In genomic region chr12:88784166-88784565, GRCh38 we compare ENCODE assay signal across 16 cellular contexts.
"Had no signal": no experiment of that assay in that cellular context is flagged by ENCODE, and none has a peak within 500 bp of the region (broad histone marks: within the 10 kb centered on the region; RNA-seq: fewer than 3 reads in every experiment).

No MANE protein-coding gene starts in this region.

- H3K4me3 Mint-ChIP-seq: endodermal cell; naive B cell; stimulated activated naive B cell treated with anti-CD40 and anti-IgM and Interleukin-4, amounts not matched to agents 10 μg/mL and 1 μg/mL and 100 μg/mL, for 72 hours had no signal

- H3K27ac Mint-ChIP-seq: endodermal cell; naive B cell; stimulated activated naive B cell treated with anti-CD40 and anti-IgM and Interleukin-4, amounts not matched to agents 10 μg/mL and 1 μg/mL and 100 μg/mL, for 72 hours had no signal

- H2AFZ ChIP-seq: parathyroid adenoma had no signal

- H3K9ac ChIP-seq: parathyroid adenoma had no signal

- H3K4me1 Mint-ChIP-seq: naive B cell; stimulated activated naive B cell treated with anti-CD40 and anti-IgM and Interleukin-4, amounts not matched to agents 10 μg/mL and 1 μg/mL and 100 μg/mL, for 72 hours had no signal

- ATAC-seq: lower lobe of right lung; stimulated activated naive B cell treated with anti-CD40 and anti-IgM and Interleukin-4, amounts not matched to agents 10 μg/mL and 1 μg/mL and 100 μg/mL, for 72 hours had no signal

- H3K79me2 ChIP-seq: parathyroid adenoma had no signal

- DNase-seq: activated CD4-positive, CD25-positive, alpha-beta regulatory T cell; activated naive CD4-positive, alpha-beta T cell treated with anti-CD3 and anti-CD28 coated beads, Interleukin-2, amount 50 U/mL, for 16 hours; adrenal gland; dorsolateral prefrontal cortex; endodermal cell; hippocampal formation; lower lobe of right lung; naive B cell; retina; stimulated activated CD4-positive, alpha-beta T cell treated with anti-CD3 and anti-CD28 coated beads, Interleukin-15, amount 100 ng/mL, for 24 hours; stimulated activated CD4-positive, alpha-beta T cell treated with anti-CD3 and anti-CD28 coated beads, Interleukin-4, amount 100 ng/mL, for 1 hour; stimulated activated naive B cell treated with anti-CD40 and anti-IgM and Interleukin-4, amounts not matched to agents 10 μg/mL and 1 μg/mL and 100 μg/mL, for 72 hours; SW 1271; thyroid gland had no signal

- H3K27ac ChIP-seq: adrenal gland, cardiac muscle cell, dorsolateral prefrontal cortex, lower lobe of right lung, parathyroid adenoma, thyroid gland had no signal

- H3K9me3 ChIP-seq: adrenal gland, lower lobe of right lung, thyroid gland had no signal

- H3K36me3 Mint-ChIP-seq: naive B cell; stimulated activated naive B cell treated with anti-CD40 and anti-IgM and Interleukin-4, amounts not matched to agents 10 μg/mL and 1 μg/mL and 100 μg/mL, for 72 hours had no signal

- H3K27me3 ChIP-seq: adrenal gland, cardiac muscle cell, thyroid gland had no signal

- H3K36me3 ChIP-seq: adrenal gland, cardiac muscle cell, lower lobe of right lung, thyroid gland had no signal

- H3K4me3 ChIP-seq: adrenal gland, cardiac muscle cell, dorsolateral prefrontal cortex, lower lobe of right lung, thyroid gland had no signal

- H3K27me3 Mint-ChIP-seq: naive B cell; stimulated activated naive B cell treated with anti-CD40 and anti-IgM and Interleukin-4, amounts not matched to agents 10 μg/mL and 1 μg/mL and 100 μg/mL, for 72 hours had no signal

- H3K4me1 ChIP-seq: adrenal gland, lower lobe of right lung, parathyroid adenoma, thyroid gland had no signal
